ENCODE assay signal across 22 cellular contexts in genomic region chr6:143765422-143766184, GRCh38.
"Had no signal": no experiment of that assay in that cellular context is flagged by ENCODE, and none has a peak within 500 bp of the region (broad histone marks: within the 10 kb centered on the region; RNA-seq: fewer than 3 reads in every experiment).

No MANE protein-coding gene starts in this region.

- ATAC-seq: activated CD4-positive, CD25-positive, alpha-beta regulatory T cell treated with anti-CD3 and anti-CD28 coated beads, Interleukin-2, amount 50 U/mL, for 24 hours; activated CD8-positive, alpha-beta T cell treated with anti-CD3 and anti-CD28 coated beads, Interleukin-2, amount 10 ng/mL, durations not matched to agents 7 days and 5 days had no signal

- H3K27ac ChIP-seq: adrenal gland, Peyer's patch, RWPE1 had no signal

- H3K27me3 ChIP-seq: adrenal gland, Peyer's patch had no signal

- H3K9me3 ChIP-seq: adrenal gland, Peyer's patch had no signal

- DNase-seq: activated CD4-positive, alpha-beta T cell treated with anti-CD3 and anti-CD28 coated beads for 4 hours; activated CD8-positive, alpha-beta memory T cell treated with anti-CD3 and anti-CD28 coated beads, Interleukin-2, amount 50 U/mL, for 48 hours; activated CD8-positive, alpha-beta T cell treated with anti-CD3 and anti-CD28 coated beads, Interleukin-2, amount 10 ng/mL, durations not matched to agents 7 days and 5 days; activated naive CD4-positive, alpha-beta T cell treated with anti-CD3 and anti-CD28 coated beads, Interleukin-2, amount 50 U/mL, for 16 hours; activated naive CD8-positive, alpha-beta T cell treated with anti-CD3 and anti-CD28 coated beads, Interleukin-2, amount 10 ng/mL, durations not matched to agents 7 days and 5 days; activated T-cell treated with anti-CD3 and anti-CD28 coated beads, Interleukin-2, amount 50 U/mL, for 1 hour; adrenal gland; anterior cingulate cortex; caudate nucleus; Karpas-422; MM.1S; NCI-H1105; NCI-H1436 treated with DMSO at 0.1 percent for 48 hours; NCI-H1930; NCI-H345; NCI-H510A; NCI-H526 treated with DMSO at 0.1 percent for 48 hours; NK-92 treated with Interleukin-12 subunit alpha and Interleukin-12 subunit beta, amount 100 ng/mL, for 24 hours; Peyer's patch; SHP77 treated with DMSO at 0.1 percent for 48 hours had no signal

- H3K4me1 ChIP-seq: adrenal gland, Peyer's patch had no signal

- H3K4me3 ChIP-seq: adrenal gland, Peyer's patch had no signal
